ENCODE assay signal across 7 cellular contexts in genomic region chr10:97849101-97849490, GRCh38.
DNase-seq lines count a peak whose midpoint lies in the region; ATAC-seq and TF ChIP-seq lines count a peak whose summit lies in the region.

No MANE protein-coding gene starts in this region.

- H3K4me3 ChIP-seq in HEK293 (ENCODE audit: low read depth, low read length) (peak overlapping the region; percentile 3), retinal pigment epithelial cell (ENCODE audit: low read length) (peak overlapping the region; percentile 47)

- H3K4me1 ChIP-seq in HEK293 (ENCODE audit: control insufficient read depth, insufficient read depth, low read length) = no peaks in the 10 kb centered on the region

- H3K27ac ChIP-seq in HEK293 (ENCODE audit: extremely low read depth, low read depth, low read length) = no peak overlapping the region

- intact Hi-C loops in dendritic cell treated with granulocyte-macrophage colony-stimulating factor and Interleukin-4, amounts not matched to agents 40 ng/mL and 50 ng/mL, for 4 days (cut with micrococcal nuclease) = no loop called here

- CTCF ChIA-PET in HEK293 (lab: Yijun Ruan, JAX) = interaction anchor here (0.6 to 1.2 kb wide), 4 partner anchors 23 to 545 kb away, joined by 3 to 5 read pairs (median 3); no protein-coding TSS in a partner anchor

- TF ChIP-seq CTCF in HEK293 (tag by site-specific recombination; IDR thresholded peaks at IDR 0.05) (no peak), retinal pigment epithelial cell (conservative IDR thresholded peaks at IDR 0.05; ENCODE audit: low read depth, low read length) (no peak)

- no peak overlapping the region for H3K27ac Mint-ChIP-seq in dendritic cell treated with granulocyte-macrophage colony-stimulating factor and Interleukin-4, amounts not matched to agents 40 ng/mL and 50 ng/mL, for 4 days

- H3K4me3 Mint-ChIP-seq in dendritic cell treated with granulocyte-macrophage colony-stimulating factor and Interleukin-4, amounts not matched to agents 40 ng/mL and 50 ng/mL, for 4 days = peak overlapping the region; percentile 70

- peaks cover 38% of the 10 kb centered on the region for H3K4me1 Mint-ChIP-seq in dendritic cell treated with granulocyte-macrophage colony-stimulating factor and Interleukin-4, amounts not matched to agents 40 ng/mL and 50 ng/mL, for 4 days (ENCODE audit: low read depth)

- H3K27me3 Mint-ChIP-seq in dendritic cell treated with granulocyte-macrophage colony-stimulating factor and Interleukin-4, amounts not matched to agents 40 ng/mL and 50 ng/mL, for 4 days = peaks cover 56% of the 10 kb centered on the region

- no peaks in the 10 kb centered on the region for H3K9me3 Mint-ChIP-seq in dendritic cell treated with granulocyte-macrophage colony-stimulating factor and Interleukin-4, amounts not matched to agents 40 ng/mL and 50 ng/mL, for 4 days

- ATAC-seq in GM21390 (IDR thresholded peaks at IDR 0.05; ENCODE audit: unreplicated experiment) (no peak), HG02798 (IDR thresholded peaks at IDR 0.05; ENCODE audit: poor library complexity, unreplicated experiment) (no peak), GM18511 (IDR thresholded peaks at IDR 0.05; ENCODE audit: unreplicated experiment) (no peak)

- DNase-seq in NCI-H510A treated with DMSO at 0.1 percent for 48 hours (lab: John Stamatoyannopoulos, UW) (peak; percentile 97), retinal pigment epithelial cell (ENCODE audit: low read depth) (no peak)

- POLR2A ChIA-PET in HEK293 (lab: Yijun Ruan, JAX) = interaction anchor here (0.9 kb wide), 1 partner anchor 182 kb away, joined by 3 read pairs; the partner anchor contains the start of gene CRTAC1

- H3K36me3 Mint-ChIP-seq in dendritic cell treated with granulocyte-macrophage colony-stimulating factor and Interleukin-4, amounts not matched to agents 40 ng/mL and 50 ng/mL, for 4 days (ENCODE audit: low read depth) = no peaks in the 10 kb centered on the region

- no peaks in the 10 kb centered on the region for H3K36me3 ChIP-seq in HEK293 (ENCODE audit: control insufficient read depth in 2 of 2, insufficient read depth in 1 of 2, low read length in 2 of 2)

- no peaks in the 10 kb centered on the region for H3K9me3 ChIP-seq in HEK293 (ENCODE audit: control insufficient read depth, insufficient read depth, low read depth, low read length)

TF ChIP-seq in HEK293, 187 proteins besides CTCF, POLR2A, EP300 and RAD21:
- TF ChIP-seq ZNF335 (tag by site-specific recombination; conservative IDR thresholded peaks at IDR 0.05) = peak; percentile 62
- TF ChIP-seq ZBTB20 (tag by site-specific recombination; IDR thresholded peaks at IDR 0.05) = 0 out of 2 replicates have a peak, but pooled peaks have one; percentile 27
- TF ChIP-seq ZNF24 (tag by site-specific recombination; IDR thresholded peaks at IDR 0.05) = no peak
- peak; percentile 30; the same call in 1 of the 2 replicates for TF ChIP-seq ZNF398 (tag by site-specific recombination; IDR thresholded peaks at IDR 0.05)
- TF ChIP-seq ZFP37 (tag by site-specific recombination; IDR thresholded peaks at IDR 0.05) = no peak
- peak; percentile 24; the same call in 1 of the 2 replicates for TF ChIP-seq ZNF600 (tag by site-specific recombination; IDR thresholded peaks at IDR 0.05)
- peak; percentile 97 for TF ChIP-seq ZBTB11 (tag by site-specific recombination; conservative IDR thresholded peaks at IDR 0.05; ENCODE audit: low read depth)
- TF ChIP-seq ZNF341 (tag by site-specific recombination; IDR thresholded peaks at IDR 0.05; ENCODE audit: low read depth) = 0 out of 2 replicates have a peak, but pooled peaks have one; percentile 51
- peak; percentile 53; the same call in 1 of the 2 replicates for TF ChIP-seq ZNF366 (tag by site-specific recombination; conservative IDR thresholded peaks at IDR 0.05)
